ENCODE assay signal across 9 cellular contexts in the genomic region with DNA sequence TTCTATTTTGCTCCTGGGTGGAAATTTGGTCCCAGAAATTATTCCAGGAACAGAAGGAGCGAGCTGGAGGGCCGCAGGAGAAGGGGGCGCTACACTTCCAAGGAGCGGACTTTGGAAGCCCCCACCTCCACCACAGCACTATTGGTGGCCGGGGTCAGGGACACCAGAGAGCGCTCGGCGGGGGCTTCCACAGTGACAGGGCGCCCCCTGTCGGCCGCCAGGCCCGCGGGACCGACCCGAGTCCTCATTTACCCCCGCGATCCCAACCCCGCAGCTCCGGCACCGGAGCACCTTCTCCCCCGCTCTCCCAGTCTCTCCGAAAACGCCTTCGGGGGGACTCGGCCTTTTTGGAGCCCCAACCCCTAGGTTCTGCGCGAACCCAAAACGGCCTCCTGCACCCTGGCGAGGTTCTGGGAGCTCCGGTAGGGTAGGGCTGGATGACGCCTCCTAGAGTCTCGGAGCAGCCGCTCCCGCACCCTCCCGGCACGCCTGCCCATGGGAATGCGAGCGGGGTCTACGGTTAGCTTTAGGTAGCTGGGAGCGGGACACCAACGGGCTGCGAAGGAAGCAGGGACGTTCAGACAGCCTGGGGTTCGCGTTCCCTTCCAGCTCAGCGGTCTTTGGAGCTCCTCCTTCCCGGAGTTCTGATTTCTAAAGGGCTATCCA. TPM values are rescaled to one million over a fixed set of nuclear protein-coding genes. Genes with fewer than 3 reads are reported as not detected.
DNase-seq lines count a peak whose midpoint lies in the region; ATAC-seq and TF ChIP-seq lines count a peak whose summit lies in the region.
"Had no signal": no experiment of that assay in that cellular context is flagged by ENCODE, and none has a peak within 500 bp of the region (broad histone marks: within the 10 kb centered on the region; RNA-seq: fewer than 3 reads in every experiment).

No MANE protein-coding gene starts in this region.

- no peak overlapping the region for H3K27ac ChIP-seq in HUES48 (ENCODE audit: low read depth, low read length)

- H3K36me3 Mint-ChIP-seq in CD14-positive monocyte = peaks cover 0 to 2% of the 10 kb centered on the region in 2 donors
- H3K36me3 Mint-ChIP-seq in mesothelial cell of epicardium = no peaks in the 10 kb centered on the region

- intact Hi-C loops in CD14-positive monocyte (cut with micrococcal nuclease) = loop anchor here in 1 of 2 donors (5.0 kb wide), 1 partner anchor 249 kb away; no protein-coding TSS in a partner anchor

- H3K36me3 ChIP-seq in HUES48 (ENCODE audit: control insufficient read depth, insufficient read depth, low read length) = no peaks in the 10 kb centered on the region

- peak overlapping the region in 1 of 7 donors; percentile 50 for H3K27ac Mint-ChIP-seq in CD14-positive monocyte
- no peak overlapping the region for H3K27ac Mint-ChIP-seq in mesothelial cell of epicardium

- peak overlapping the region in 1 of 2 donors; percentile 85 for H3K4me3 Mint-ChIP-seq in CD14-positive monocyte
- H3K4me3 Mint-ChIP-seq in mesothelial cell of epicardium = no peak overlapping the region

- ATAC-seq in HG03342 (IDR thresholded peaks at IDR 0.05; ENCODE audit: unreplicated experiment) = no peak
- no peak for ATAC-seq in activated CD4-positive, CD25-positive, alpha-beta regulatory T cell treated with anti-CD3 and anti-CD28 coated beads, Interleukin-2, amount 50 U/mL, for 24 hours

- DNase-seq in CD14-positive monocyte (ENCODE audit: low spot score) (no peak), cerebellar cortex (ENCODE audit: low spot score) (peak; percentile 3), mesothelial cell of epicardium (ENCODE audit: low spot score in 2 of 2, unreplicated experiment in 2 of 2) (no peak), GM03348 (ENCODE audit: low spot score) (no peak), NCI-H510A (lab: John Stamatoyannopoulos, UW) (no peak)

- H3K9me3 Mint-ChIP-seq in CD14-positive monocyte (peaks cover 0 to 16% (median 4%) of the 10 kb centered on the region in 7 donors), mesothelial cell of epicardium (no peaks in the 10 kb centered on the region)

- H3K4me1 Mint-ChIP-seq in CD14-positive monocyte (peaks cover 4% of the 10 kb centered on the region), mesothelial cell of epicardium (peaks cover 11% of the 10 kb centered on the region)

- peaks cover 29% of the 10 kb centered on the region for H3K4me1 ChIP-seq in HUES48 (ENCODE audit: control insufficient read depth, insufficient read depth, low read length)

- peak; percentile 26 for TF ChIP-seq CTCF in CD14-positive monocyte (IDR thresholded peaks at IDR 0.05)
- peak; percentile 68 for TF ChIP-seq CTCF in mesothelial cell of epicardium (IDR thresholded peaks at IDR 0.05; ENCODE audit: unreplicated experiment)

- peak overlapping the region; percentile 36; the same call in 1 of the 2 replicates for H3K4me3 ChIP-seq in HUES48 (ENCODE audit: low read depth, low read length)

- no peaks in the 10 kb centered on the region for H3K9me3 ChIP-seq in HUES48 (ENCODE audit: control insufficient read depth, insufficient read depth, low read length)

- H3K27me3 Mint-ChIP-seq in CD14-positive monocyte (ENCODE audit: low read depth in 3 of 3) (peaks cover 78 to 91% (median 81%) of the 10 kb centered on the region in 3 donors), mesothelial cell of epicardium (ENCODE audit: low read depth) (peaks cover 90% of the 10 kb centered on the region)

- no peak overlapping the region for H3K9ac ChIP-seq in HUES48 (ENCODE audit: low read depth, low read length)

- peaks cover 97% of the 10 kb centered on the region for H3K27me3 ChIP-seq in HUES48 (ENCODE audit: control insufficient read depth, insufficient read depth, low read length)

RNA-seq across cellular contexts. Expression of a gene that starts 2.4 kb away (rescaled TPM):
- polyA plus RNA-seq in CD14-positive monocyte = not detected
- not detected in 3 replicates for total RNA-seq in mesothelial cell of epicardium
- total RNA-seq: lower leg skin had no signal
